ENCODE assay signal across 11 cellular contexts in the genomic region with DNA sequence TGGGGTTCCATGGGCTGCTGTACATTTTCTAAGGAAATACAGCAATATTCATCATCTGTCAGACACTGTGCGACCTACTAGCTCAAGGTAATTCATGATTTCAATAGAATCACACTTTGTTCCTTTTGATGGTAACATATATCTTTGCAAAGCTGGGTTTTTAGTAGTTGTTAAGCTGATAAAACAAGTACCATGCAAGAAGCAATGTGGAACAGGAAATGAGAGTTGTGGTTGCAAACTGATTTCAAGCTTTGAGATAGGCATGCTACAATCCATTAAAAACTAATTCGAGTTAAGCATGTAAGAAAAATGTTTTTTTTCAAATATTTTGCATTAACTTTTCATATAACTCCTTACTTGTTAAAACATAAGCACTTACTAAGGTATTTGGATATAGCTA. TPM values are rescaled to one million over a fixed set of nuclear protein-coding genes. Genes with fewer than 3 reads are reported as not detected.
A peak's percentile ranks its signal among the peaks of the same experiment; 100 is the strongest.
DNase-seq lines count a peak whose midpoint lies in the region; ATAC-seq and TF ChIP-seq lines count a peak whose summit lies in the region.
"Had no signal": no experiment of that assay in that cellular context is flagged by ENCODE, and none has a peak within 500 bp of the region (broad histone marks: within the 10 kb centered on the region; RNA-seq: fewer than 3 reads in every experiment).

No MANE protein-coding gene starts in this region.

- H3K27me3 Mint-ChIP-seq in CD8-positive, alpha-beta T cell (ENCODE audit: low read depth), result no peaks in the 10 kb centered on the region
- H3K27me3 Mint-ChIP-seq in T-cell (no peaks in the 10 kb centered on the region), endothelial cell (ENCODE audit: unreplicated experiment) (no peaks in the 10 kb centered on the region)
- H3K27me3 Mint-ChIP-seq in activated T-helper 1 cell treated with anti-CD3 and anti-CD28 coated beads, Interleukin-12 subunit alpha, Interleukin-12 subunit beta, Interleukin-2, Interleukin-4 antibody, amounts not matched to agents 30 ng/mL and 10 ng/mL and 1 ng/mL, durations not matched to agents 14 hours and 24 hours and 36 hours (ENCODE audit: insufficient read depth), result peaks cover 2% of the 10 kb centered on the region

- TF ChIP-seq CTCF in CD8-positive, alpha-beta T cell (IDR thresholded peaks at IDR 0.05), result no peak
- TF ChIP-seq CTCF in endothelial cell (IDR thresholded peaks at IDR 0.05; ENCODE audit: unreplicated experiment), result no peak

- no peaks in the 10 kb centered on the region for H3K36me3 Mint-ChIP-seq in CD8-positive, alpha-beta T cell
- H3K36me3 Mint-ChIP-seq in T-cell (no peaks in the 10 kb centered on the region), endothelial cell (ENCODE audit: low read depth, unreplicated experiment) (no peaks in the 10 kb centered on the region)
- H3K36me3 Mint-ChIP-seq in activated T-helper 1 cell treated with anti-CD3 and anti-CD28 coated beads, Interleukin-12 subunit alpha, Interleukin-12 subunit beta, Interleukin-2, Interleukin-4 antibody, amounts not matched to agents 30 ng/mL and 10 ng/mL and 1 ng/mL, durations not matched to agents 14 hours and 24 hours and 36 hours (ENCODE audit: low read depth), result no peaks in the 10 kb centered on the region

- H3K9me3 ChIP-seq in CD8-positive, alpha-beta T cell (ENCODE audit: low read length), result no peaks in the 10 kb centered on the region

- peaks cover 27% of the 10 kb centered on the region for H3K4me1 ChIP-seq in CD8-positive, alpha-beta T cell (ENCODE audit: insufficient read depth, low read length)

- peak; percentile 51 for ATAC-seq in CD8-positive, alpha-beta T cell
- peak; percentile 59 for ATAC-seq in GM19035 (IDR thresholded peaks at IDR 0.05; ENCODE audit: unreplicated experiment)
- ATAC-seq in HG02884 (IDR thresholded peaks at IDR 0.05; ENCODE audit: unreplicated experiment), result peak; percentile 62
- ATAC-seq in T-cell (replicated peaks in 1 of 4), result peak; percentile 55 to 89 (median 77)

- CTCF ChIA-PET in CD8-positive, alpha-beta T cell (lab: Charles Lee), result interaction anchor here (0.9 to 2.4 kb wide), 3 partner anchors 10 to 105 kb away, joined by 3 to 11 read pairs (median 8); no protein-coding TSS in a partner anchor
- CTCF ChIA-PET in T-cell (lab: Charles Lee), result interaction anchor here in 1 of 2 donors (0.9 to 1.3 kb wide), 4 partner anchors 9 to 118 kb away, joined by 3 to 6 read pairs (median 4); no protein-coding TSS in a partner anchor

- no peak overlapping the region for H3K4me3 Mint-ChIP-seq in CD8-positive, alpha-beta T cell
- H3K4me3 Mint-ChIP-seq in T-cell (peak overlapping the region in 1 of 3 donors; percentile 27), endothelial cell (ENCODE audit: unreplicated experiment) (no peak overlapping the region)
- no peak overlapping the region for H3K4me3 Mint-ChIP-seq in activated T-helper 1 cell treated with anti-CD3 and anti-CD28 coated beads, Interleukin-12 subunit alpha, Interleukin-12 subunit beta, Interleukin-2, Interleukin-4 antibody, amounts not matched to agents 30 ng/mL and 10 ng/mL and 1 ng/mL, durations not matched to agents 14 hours and 24 hours and 36 hours

- intact Hi-C loops in CD8-positive, alpha-beta T cell (cut with DNase I, micrococcal nuclease), result no loop called here
- intact Hi-C loops in activated T-helper 1 cell treated with anti-CD3 and anti-CD28 coated beads, Interleukin-12 subunit alpha, Interleukin-12 subunit beta, Interleukin-2, Interleukin-4 antibody, amounts not matched to agents 30 ng/mL and 10 ng/mL and 1 ng/mL, durations not matched to agents 14 hours and 24 hours and 36 hours (cut with micrococcal nuclease), result no loop called here

- H3K4me3 ChIP-seq in CD8-positive, alpha-beta T cell (ENCODE audit: low read depth, low read length), result no peak overlapping the region

- no peak for DNase-seq in CD8-positive, alpha-beta T cell
- DNase-seq in T-cell (no peak), endothelial cell (ENCODE audit: low spot score) (no peak), HT-29 (ENCODE audit: low spot score) (no peak)
- DNase-seq in activated T-helper 1 cell treated with anti-CD3 and anti-CD28 coated beads, Interleukin-12 subunit alpha, Interleukin-12 subunit beta, Interleukin-2, Interleukin-4 antibody, amounts not matched to agents 30 ng/mL and 10 ng/mL and 1 ng/mL, durations not matched to agents 14 hours and 24 hours and 36 hours (ENCODE audit: low spot score), result no peak
- DNase-seq in stimulated activated CD4-positive, alpha-beta T cell treated with anti-CD3 and anti-CD28 coated beads, Interleukin-2, amount 100 ng/mL, for 24 hours, result no peak
- DNase-seq: activated naive CD4-positive, alpha-beta T cell treated with anti-CD3 and anti-CD28 coated beads, Interleukin-2, amount 50 U/mL, for 16 hours; GF-D8; NCI-H1930 had no signal

- H3K4me1 Mint-ChIP-seq in CD8-positive, alpha-beta T cell (ENCODE audit: low read depth), result peaks cover 43% of the 10 kb centered on the region
- peaks cover 41 to 48% (median 45%) of the 10 kb centered on the region in 3 donors for H3K4me1 Mint-ChIP-seq in T-cell
- H3K4me1 Mint-ChIP-seq in activated T-helper 1 cell treated with anti-CD3 and anti-CD28 coated beads, Interleukin-12 subunit alpha, Interleukin-12 subunit beta, Interleukin-2, Interleukin-4 antibody, amounts not matched to agents 30 ng/mL and 10 ng/mL and 1 ng/mL, durations not matched to agents 14 hours and 24 hours and 36 hours (ENCODE audit: low read depth), result peaks cover 11% of the 10 kb centered on the region
- peaks cover 3% of the 10 kb centered on the region for H3K4me1 Mint-ChIP-seq in endothelial cell (ENCODE audit: unreplicated experiment)

- H3K9me3 Mint-ChIP-seq in CD8-positive, alpha-beta T cell, result no peaks in the 10 kb centered on the region
- H3K9me3 Mint-ChIP-seq in T-cell (no peaks in the 10 kb centered on the region), endothelial cell (ENCODE audit: unreplicated experiment) (no peaks in the 10 kb centered on the region)
- H3K9me3 Mint-ChIP-seq in activated T-helper 1 cell treated with anti-CD3 and anti-CD28 coated beads, Interleukin-12 subunit alpha, Interleukin-12 subunit beta, Interleukin-2, Interleukin-4 antibody, amounts not matched to agents 30 ng/mL and 10 ng/mL and 1 ng/mL, durations not matched to agents 14 hours and 24 hours and 36 hours, result no peaks in the 10 kb centered on the region

- H3K27me3 ChIP-seq in CD8-positive, alpha-beta T cell (ENCODE audit: insufficient read depth, low read length), result no peaks in the 10 kb centered on the region

- POLR2A ChIA-PET in CD8-positive, alpha-beta T cell (lab: Charles Lee), result interaction anchor here (0.6 to 1.1 kb wide), 4 partner anchors 8 to 1311 kb away, joined by 3 to 4 read pairs (median 4); no protein-coding TSS in a partner anchor
- POLR2A ChIA-PET in T-cell (lab: Charles Lee), result interaction anchor here (0.5 to 1.2 kb wide), 4 partner anchors 9 to 76 kb away, joined by 3 to 8 read pairs (median 4); no protein-coding TSS in a partner anchor

- peak overlapping the region; percentile 71 for H3K27ac Mint-ChIP-seq in CD8-positive, alpha-beta T cell
- peak overlapping the region; percentile 54 to 72 for H3K27ac Mint-ChIP-seq in T-cell
- no peak overlapping the region for H3K27ac Mint-ChIP-seq in activated T-helper 1 cell treated with anti-CD3 and anti-CD28 coated beads, Interleukin-12 subunit alpha, Interleukin-12 subunit beta, Interleukin-2, Interleukin-4 antibody, amounts not matched to agents 30 ng/mL and 10 ng/mL and 1 ng/mL, durations not matched to agents 14 hours and 24 hours and 36 hours
- no peak overlapping the region for H3K27ac Mint-ChIP-seq in endothelial cell (ENCODE audit: unreplicated experiment)

- H3K27ac ChIP-seq in CD8-positive, alpha-beta T cell (ENCODE audit: low read depth, low read length), result no peak overlapping the region

- no peaks in the 10 kb centered on the region for H3K36me3 ChIP-seq in CD8-positive, alpha-beta T cell (ENCODE audit: insufficient read depth, low read length)

RNA-seq across cellular contexts. Expression of a gene that starts 6.8 kb away (rescaled TPM):
- 10 to 100 TPM; 31.2 to 33.2 TPM for total RNA-seq in CD8-positive, alpha-beta T cell
- 10 to 100 TPM; 21.0 to 33.7 (median 28.5) TPM for total RNA-seq in T-cell
- total RNA-seq in activated T-helper 1 cell treated with anti-CD3 and anti-CD28 coated beads, Interleukin-12 subunit alpha, Interleukin-12 subunit beta, Interleukin-2, Interleukin-4 antibody, amounts not matched to agents 30 ng/mL and 10 ng/mL and 1 ng/mL, durations not matched to agents 14 hours and 24 hours and 36 hours, result 20.7 and 24.2 TPM in 2 replicates
- total RNA-seq in endothelial cell (ENCODE audit: unreplicated experiment), result 137 TPM
- total RNA-seq in HT-29 (2014; rRNA removed; shearing (Covaris generic)), result 34.2 and 35.7 TPM in 2 replicates

Comparison
In these comparisons a context has a peak if more than half of its experiments do, and no peak if none do; other contexts are left out.
1. H3K27ac Mint-ChIP-seq: peak in CD8-positive, alpha-beta T cell (single experiment) and T-cell (2 of 2); none in activated T-helper 1 cell treated with anti-CD3 and anti-CD28 coated beads, Interleukin-12 subunit alpha, Interleukin-12 subunit beta, Interleukin-2, Interleukin-4 antibody, amounts not matched to agents 30 ng/mL and 10 ng/mL and 1 ng/mL, durations not matched to agents 14 hours and 24 hours and 36 hours (single experiment) and endothelial cell (single experiment).
2. Peak in every context shown above with its lines, with median percentiles within 50 percentile points of each other: ATAC-seq.